11 cellular contexts compared by ENCODE assay signal in the genomic region with DNA sequence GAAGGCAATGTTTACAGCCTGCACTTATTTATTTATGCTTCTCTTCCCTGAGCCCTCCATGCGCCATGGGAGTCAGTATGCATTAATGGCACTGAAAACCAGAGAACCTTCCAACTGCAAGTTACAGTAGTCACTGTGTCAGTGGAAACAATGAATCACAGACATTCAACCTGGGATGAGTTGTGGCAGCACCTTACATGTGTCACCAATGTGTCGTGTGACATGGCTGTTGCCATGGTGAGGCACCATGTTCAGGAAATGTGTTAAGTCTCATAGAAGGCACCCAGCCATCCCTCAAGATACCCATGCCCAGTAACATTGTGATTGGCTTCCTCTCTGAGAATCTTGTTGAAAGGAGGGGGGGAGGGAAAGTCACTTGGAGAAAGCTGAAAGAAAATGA.
DNase-seq lines count a peak whose midpoint lies in the region; ATAC-seq lines count a peak whose summit lies in the region.
"Had no signal": no experiment of that assay in that cellular context is flagged by ENCODE, and none has a peak within 500 bp of the region (broad histone marks: within the 10 kb centered on the region; RNA-seq: fewer than 3 reads in every experiment).

No MANE protein-coding gene starts in this region.

- H3K27me3 ChIP-seq in CD4-positive, CD25-positive, alpha-beta regulatory T cell (ENCODE audit: control insufficient read depth, insufficient read depth, low read length), result no peaks in the 10 kb centered on the region

- H3K27ac ChIP-seq in CD4-positive, CD25-positive, alpha-beta regulatory T cell (ENCODE audit: insufficient read depth, low read length, poor library complexity, severe bottlenecking), result peak overlapping the region; percentile 42

- H3K4me3 ChIP-seq in CD4-positive, CD25-positive, alpha-beta regulatory T cell (ENCODE audit: low read depth, low read length), result peak overlapping the region; percentile 2

- H3K9me3 ChIP-seq in CD4-positive, CD25-positive, alpha-beta regulatory T cell (ENCODE audit: control insufficient read depth in 2 of 2, low read length in 2 of 2), result no peaks in the 10 kb centered on the region

- peaks cover 69% of the 10 kb centered on the region for H3K36me3 Mint-ChIP-seq in CD4-positive, CD25-positive, alpha-beta regulatory T cell
- H3K36me3 Mint-ChIP-seq in activated naive CD8-positive, alpha-beta T cell treated with anti-CD3 and anti-CD28 coated beads, Interleukin-2, amount 50 U/mL, for 24 hours (ENCODE audit: low read depth), result peaks cover 40% of the 10 kb centered on the region

- no peaks in the 10 kb centered on the region for H3K27me3 Mint-ChIP-seq in CD4-positive, CD25-positive, alpha-beta regulatory T cell
- H3K27me3 Mint-ChIP-seq in activated naive CD8-positive, alpha-beta T cell treated with anti-CD3 and anti-CD28 coated beads, Interleukin-2, amount 50 U/mL, for 24 hours, result no peaks in the 10 kb centered on the region
- H3K27me3 Mint-ChIP-seq: progenitor cell of endocrine pancreas had no signal

- peaks cover 41% of the 10 kb centered on the region for H3K4me1 ChIP-seq in CD4-positive, CD25-positive, alpha-beta regulatory T cell (ENCODE audit: control insufficient read depth, insufficient read depth, low read length, poor library complexity, severe bottlenecking)

- peaks cover 0 to 6% (median 0%) of the 10 kb centered on the region in 7 donors for H3K9me3 Mint-ChIP-seq in CD4-positive, CD25-positive, alpha-beta regulatory T cell
- H3K9me3 Mint-ChIP-seq in activated naive CD8-positive, alpha-beta T cell treated with anti-CD3 and anti-CD28 coated beads, Interleukin-2, amount 50 U/mL, for 24 hours, result peaks cover 12% of the 10 kb centered on the region
- H3K9me3 Mint-ChIP-seq: immature natural killer cell had no signal

- peak overlapping the region; percentile 21 to 68 (median 56) for H3K4me3 Mint-ChIP-seq in CD4-positive, CD25-positive, alpha-beta regulatory T cell
- peak overlapping the region; percentile 52 for H3K4me3 Mint-ChIP-seq in activated naive CD8-positive, alpha-beta T cell treated with anti-CD3 and anti-CD28 coated beads, Interleukin-2, amount 50 U/mL, for 24 hours
- H3K4me3 Mint-ChIP-seq: immature natural killer cell had no signal

- DNase-seq in CD4-positive, CD25-positive, alpha-beta regulatory T cell, result peak in 2 of 3 donors; percentile 44 to 52
- peak; percentile 72 to 78 for DNase-seq in activated CD4-positive, alpha-beta T cell treated with anti-CD3 and anti-CD28 coated beads for 4 hours
- peak; percentile 69 for DNase-seq in activated naive CD8-positive, alpha-beta T cell treated with anti-CD3 and anti-CD28 coated beads, Interleukin-2, amount 50 U/mL, for 24 hours
- peak; percentile 39 to 42 for DNase-seq in stimulated activated CD4-positive, alpha-beta T cell treated with anti-CD3 and anti-CD28 coated beads, Interleukin-15, amount 100 ng/mL, for 1 hour (ENCODE audit: low read depth in 1 of 2, low spot score in 1 of 2)
- DNase-seq in CD1c-positive myeloid dendritic cell (ENCODE audit: extremely low spot score) (no peak), NCI-H2029 treated with DMSO at 0.1 percent for 48 hours (lab: John Stamatoyannopoulos, UW) (no peak), NCI-H2227 (lab: John Stamatoyannopoulos, UW; ENCODE audit: unreplicated experiment) (no peak)
- DNase-seq: NCI-H226 had no signal

- peaks cover 7% of the 10 kb centered on the region for H3K36me3 ChIP-seq in CD4-positive, CD25-positive, alpha-beta regulatory T cell (ENCODE audit: control insufficient read depth, insufficient read depth, low read length)

- peak; percentile 84 to 86 for ATAC-seq in CD4-positive, CD25-positive, alpha-beta regulatory T cell (ENCODE audit: low read depth in 2 of 2)
- peak; percentile 99 for ATAC-seq in activated naive CD8-positive, alpha-beta T cell treated with anti-CD3 and anti-CD28 coated beads, Interleukin-2, amount 50 U/mL, for 24 hours
- no peak for ATAC-seq in GM19452 (IDR thresholded peaks at IDR 0.05; ENCODE audit: unreplicated experiment)

- H3K4me1 Mint-ChIP-seq in CD4-positive, CD25-positive, alpha-beta regulatory T cell, result peaks cover 34 to 90% (median 64%) of the 10 kb centered on the region in 4 donors
- peaks cover 84% of the 10 kb centered on the region for H3K4me1 Mint-ChIP-seq in activated naive CD8-positive, alpha-beta T cell treated with anti-CD3 and anti-CD28 coated beads, Interleukin-2, amount 50 U/mL, for 24 hours

- peak overlapping the region; percentile 87 to 90 (median 87) for H3K27ac Mint-ChIP-seq in CD4-positive, CD25-positive, alpha-beta regulatory T cell
- peak overlapping the region; percentile 86 for H3K27ac Mint-ChIP-seq in activated naive CD8-positive, alpha-beta T cell treated with anti-CD3 and anti-CD28 coated beads, Interleukin-2, amount 50 U/mL, for 24 hours
- H3K27ac Mint-ChIP-seq: progenitor cell of endocrine pancreas had no signal

Comparison
In these comparisons a context has a peak if more than half of its experiments do, and no peak if none do; other contexts are left out.
1. DNase-seq: peak in CD4-positive, CD25-positive, alpha-beta regulatory T cell (2 of 3), activated CD4-positive, alpha-beta T cell treated with anti-CD3 and anti-CD28 coated beads for 4 hours (2 of 2), activated naive CD8-positive, alpha-beta T cell treated with anti-CD3 and anti-CD28 coated beads, Interleukin-2, amount 50 U/mL, for 24 hours (single experiment) and stimulated activated CD4-positive, alpha-beta T cell treated with anti-CD3 and anti-CD28 coated beads, Interleukin-15, amount 100 ng/mL, for 1 hour (2 of 2); none in CD1c-positive myeloid dendritic cell (single experiment), NCI-H2029 treated with DMSO at 0.1 percent for 48 hours (single experiment) and NCI-H2227 (single experiment).